ENCODE assay signal across 16 cellular contexts in genomic region chr7:142553216-142553615, GRCh38.
DNase-seq lines count a peak whose midpoint lies in the region; ATAC-seq and TF ChIP-seq lines count a peak whose summit lies in the region.
"Had no signal": no experiment of that assay in that cellular context is flagged by ENCODE, and none has a peak within 500 bp of the region (broad histone marks: within the 10 kb centered on the region; RNA-seq: fewer than 3 reads in every experiment).

No MANE protein-coding gene starts in this region.

- H3K4me1 ChIP-seq in GM23248 (ENCODE audit: insufficient read depth) = peaks cover 65% of the 10 kb centered on the region
- H3K4me1 ChIP-seq in adipocyte (ENCODE audit: control insufficient read depth, insufficient read depth, low read length) = peaks cover 46% of the 10 kb centered on the region
- peaks cover 0 to 5% of the 10 kb centered on the region in 2 donors for H3K4me1 ChIP-seq in adrenal gland (replicated peaks in 1 of 2)

- POLR2A ChIA-PET in activated CD8-positive, alpha-beta T cell treated with anti-CD3 and anti-CD28 coated beads, Interleukin-2, amount 10 ng/mL, durations not matched to agents 7 days and 5 days (lab: Charles Lee) = no interaction called here

- TF ChIP-seq CTCF in fibroblast of villous mesenchyme (IDR thresholded peaks at IDR 0.05; ENCODE audit: insufficient read depth, low read depth, low read length) (no peak), adrenal gland (IDR thresholded peaks at IDR 0.05) (no peak)

- DNase-seq in AG20443 (ENCODE audit: low spot score) (peak; percentile 58), GM23248 (peak; percentile 52), adipocyte (ENCODE audit: low read depth) (peak; percentile 63), fibroblast of villous mesenchyme (ENCODE audit: low read depth) (peak; percentile 39), kidney tubule cell (ENCODE audit: low spot score) (no peak), adrenal gland (no peak), AML-193 (lab: John Stamatoyannopoulos, UW) (no peak)
- DNase-seq in activated CD8-positive, alpha-beta T cell treated with anti-CD3 and anti-CD28 coated beads, Interleukin-2, amount 10 ng/mL, durations not matched to agents 7 days and 5 days = no peak
- DNase-seq: C1 segment of cervical spinal cord, DMS 273 treated with DMSO at 0.1 percent for 48 hours, NCI-H1436, NCI-H2029 treated with DMSO at 0.1 percent for 48 hours, NCI-H510A, NCI-H82, RPMI8226 had no signal

- H3K27ac Mint-ChIP-seq in activated CD8-positive, alpha-beta T cell treated with anti-CD3 and anti-CD28 coated beads, Interleukin-2, amount 10 ng/mL, durations not matched to agents 7 days and 5 days = no peak overlapping the region

- H3K9me3 Mint-ChIP-seq in activated CD8-positive, alpha-beta T cell treated with anti-CD3 and anti-CD28 coated beads, Interleukin-2, amount 10 ng/mL, durations not matched to agents 7 days and 5 days (ENCODE audit: insufficient read depth) = no peaks in the 10 kb centered on the region

- CTCF ChIA-PET in activated CD8-positive, alpha-beta T cell treated with anti-CD3 and anti-CD28 coated beads, Interleukin-2, amount 10 ng/mL, durations not matched to agents 7 days and 5 days (lab: Charles Lee) = no interaction called here

- ATAC-seq in activated CD8-positive, alpha-beta T cell treated with anti-CD3 and anti-CD28 coated beads, Interleukin-2, amount 10 ng/mL, durations not matched to agents 7 days and 5 days = no peak
- ATAC-seq: HCT116 had no signal

- H4K20me1 ChIP-seq in GM23248 (ENCODE audit: insufficient read depth) = no peaks in the 10 kb centered on the region

- in situ Hi-C loops in GM23248 (cut with MboI) = loop anchor here (25.0 kb wide), 1 partner anchor 934 kb away; the partner anchor contains the start of gene TAS2R41

- H3K9ac ChIP-seq in GM23248 (no peak overlapping the region), adipocyte (ENCODE audit: low read length) (no peak overlapping the region)

- H3K9me2 ChIP-seq in GM23248 (ENCODE audit: insufficient read depth) = no peaks in the 10 kb centered on the region

- TF ChIP-seq POLR2A in adrenal gland (IDR thresholded peaks at IDR 0.05) = no peak

- H3K36me3 ChIP-seq in GM23248 (ENCODE audit: low read depth) (no peaks in the 10 kb centered on the region), adipocyte (ENCODE audit: control insufficient read depth, insufficient read depth, low read length, severe bottlenecking) (no peaks in the 10 kb centered on the region), adrenal gland (replicated peaks in 1 of 2) (no peaks in the 10 kb centered on the region)

- H3K4me3 ChIP-seq in GM23248 (no peak overlapping the region), adipocyte (ENCODE audit: low read length) (no peak overlapping the region), fibroblast of villous mesenchyme (ENCODE audit: low read depth, low read length) (no peak overlapping the region), adrenal gland (no peak overlapping the region)

- H3K9me3 ChIP-seq in GM23248 (ENCODE audit: low read depth) (no peaks in the 10 kb centered on the region), adipocyte (ENCODE audit: control insufficient read depth, low read length) (no peaks in the 10 kb centered on the region), adrenal gland (replicated peaks in 1 of 3) (no peaks in the 10 kb centered on the region)

- peaks cover 30% of the 10 kb centered on the region for H3F3A ChIP-seq in GM23248 (ENCODE audit: insufficient read depth)

- no peaks in the 10 kb centered on the region for H3K36me3 Mint-ChIP-seq in activated CD8-positive, alpha-beta T cell treated with anti-CD3 and anti-CD28 coated beads, Interleukin-2, amount 10 ng/mL, durations not matched to agents 7 days and 5 days (ENCODE audit: low read depth)

- H3K27me3 ChIP-seq in GM23248 (replicated peaks; ENCODE audit: insufficient read depth) = no peaks in the 10 kb centered on the region
- H3K27me3 ChIP-seq in adipocyte (replicated peaks; ENCODE audit: control insufficient read depth, insufficient read depth, low read length) = no peaks in the 10 kb centered on the region
- H3K27me3 ChIP-seq in adrenal gland = no peaks in the 10 kb centered on the region

- peaks cover 15% of the 10 kb centered on the region for H3K4me1 Mint-ChIP-seq in activated CD8-positive, alpha-beta T cell treated with anti-CD3 and anti-CD28 coated beads, Interleukin-2, amount 10 ng/mL, durations not matched to agents 7 days and 5 days (ENCODE audit: low read depth)

- H3K27ac ChIP-seq in GM23248 (no peak overlapping the region), adrenal gland (no peak overlapping the region)

- intact Hi-C loops in adrenal gland (cut with DNase I) = no loop called here

- H2AFZ ChIP-seq in GM23248 = no peak overlapping the region

- no peak overlapping the region for H3K4me3 Mint-ChIP-seq in activated CD8-positive, alpha-beta T cell treated with anti-CD3 and anti-CD28 coated beads, Interleukin-2, amount 10 ng/mL, durations not matched to agents 7 days and 5 days

- peaks cover 21% of the 10 kb centered on the region for H3K27me3 Mint-ChIP-seq in activated CD8-positive, alpha-beta T cell treated with anti-CD3 and anti-CD28 coated beads, Interleukin-2, amount 10 ng/mL, durations not matched to agents 7 days and 5 days (ENCODE audit: low read depth)

- 15 to 23% methylated on average over 2 of the region's 2 CpGs for WGBS in GM23248 (ENCODE audit: low coverage in 1 of 2, low lambda C conversion rate in 2 of 2, missing lambda C conversion rate in 2 of 2), 2 experiments
- WGBS in adrenal gland, 4 donors = 71 to 85% (median 79%) methylated on average over 2 of the region's 2 CpGs

- H3K4me2 ChIP-seq in GM23248 (ENCODE audit: unreplicated experiment) = peak overlapping the region; percentile 39

- no peaks in the 10 kb centered on the region for H3K79me2 ChIP-seq in GM23248 (ENCODE audit: insufficient read depth)

Comparison
In these comparisons a context has a peak if more than half of its experiments do, and no peak if none do; other contexts are left out.
1. DNase-seq: peak in AG20443 (single experiment), GM23248 (single experiment), adipocyte (single experiment) and fibroblast of villous mesenchyme (single experiment); none in kidney tubule cell (single experiment), adrenal gland (0 of 7), activated CD8-positive, alpha-beta T cell treated with anti-CD3 and anti-CD28 coated beads, Interleukin-2, amount 10 ng/mL, durations not matched to agents 7 days and 5 days (single experiment) and AML-193 (0 of 2).